ENCODE assay signal across 1 cellular context in the genomic region with DNA sequence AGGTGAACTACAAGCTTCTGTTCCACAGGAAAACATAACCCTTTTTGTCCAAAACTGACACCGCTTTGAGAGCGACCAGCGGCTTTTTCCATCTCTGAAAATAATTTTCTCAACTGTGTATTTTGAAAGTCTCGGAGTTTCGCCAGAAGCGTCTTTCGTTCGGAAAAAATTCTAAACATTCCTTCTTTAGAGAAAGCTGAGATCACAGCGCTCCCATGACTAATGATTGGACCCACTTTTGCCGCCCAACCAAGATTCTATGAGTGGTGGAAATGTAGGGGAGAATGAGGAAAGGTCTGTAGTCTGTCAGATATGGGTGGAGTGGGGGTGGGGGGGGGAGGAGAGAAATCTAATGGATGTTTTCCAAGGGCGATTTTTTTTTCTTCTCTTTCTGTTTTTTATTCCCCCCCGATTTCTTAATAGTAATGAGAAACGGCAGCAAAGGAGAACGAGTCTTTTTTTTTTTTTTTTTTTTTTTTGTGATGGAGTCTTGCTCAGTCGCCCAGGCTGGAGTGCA.
TF ChIP-seq lines count a peak whose summit lies in the region.

No MANE protein-coding gene starts in this region.

TF ChIP-seq in GM23338, 12 proteins besides CTCF, POLR2A, EP300 and RAD21 (continued from another document):
- TF ChIP-seq ZNF331 (CRISPR knock-in tag; IDR thresholded peaks at IDR 0.05; ENCODE audit: low read depth): no peak
- TF ChIP-seq ZNF114 (CRISPR knock-in tag; IDR thresholded peaks at IDR 0.05): no peak
- TF ChIP-seq NANOG (IDR thresholded peaks at IDR 0.05; ENCODE audit: borderline replicate concordance): no peak
